ENCODE assay signal across 13 cellular contexts in genomic region chr4:926538-926937, GRCh38. TPM values are rescaled to one million over a fixed set of nuclear protein-coding genes. Genes with fewer than 3 reads are reported as not detected.
DNase-seq lines count a peak whose midpoint lies in the region; ATAC-seq, FAIRE-seq and TF ChIP-seq lines count a peak whose summit lies in the region.
"Had no signal": no experiment of that assay in that cellular context is flagged by ENCODE, and none has a peak within 500 bp of the region (broad histone marks: within the 10 kb centered on the region; RNA-seq: fewer than 3 reads in every experiment).

No MANE protein-coding gene starts in this region.

- H3K36me3 Mint-ChIP-seq in WTC11 = no peaks in the 10 kb centered on the region

- in situ Hi-C loops in HepG2 (cut with HindIII; ENCODE audit: extremely low pct_ligation_motif_present, low pct_unique_long_range_greater_than_20kb) = no loop called here

- no peak overlapping the region for H3K9ac ChIP-seq in HepG2 (ENCODE audit: insufficient read depth, low read depth, low read length)

- peaks cover 30% of the 10 kb centered on the region for H3K4me1 Mint-ChIP-seq in WTC11

- BruUV-seq in HepG2 (replicated peaks; lab: Mats Ljungman, UMichigan) = no TSS peak

- intact Hi-C loops in HepG2 (cut with micrococcal nuclease; ENCODE audit: unreplicated experiment) = loop anchor here (1.0 kb wide), 1 partner anchor 61 kb away; the partner anchor contains the start of gene IDUA
- intact Hi-C loops in right lobe of liver (cut with DNase I) = no loop called here

- H3K9me3 Mint-ChIP-seq in WTC11 = no peaks in the 10 kb centered on the region

- TF ChIP-seq RAD21 in HepG2 (CRISPR knock-in tag; IDR thresholded peaks at IDR 0.05) = 0 out of 2 replicates have a peak, but pooled peaks have one; percentile 13

- no peaks in the 10 kb centered on the region for H3K9me3 ChIP-seq in HepG2 (ENCODE audit: low read length)
- no peaks in the 10 kb centered on the region for H3K9me3 ChIP-seq in right lobe of liver
- no peaks in the 10 kb centered on the region for H3K9me3 ChIP-seq in iPS DF 6.9 (ENCODE audit: control insufficient read depth, insufficient read depth, low read length)
- H3K9me3 ChIP-seq: left lung had no signal

- H3K27me3 Mint-ChIP-seq in WTC11 (ENCODE audit: low read depth) = no peaks in the 10 kb centered on the region

- 93% methylated on average over 17 of the region's 17 CpGs for WGBS in HepG2 (ENCODE audit: low lambda C conversion rate)
- WGBS in right lobe of liver (ENCODE audit: insufficient coverage, low coverage, low lambda C conversion rate, missing lambda C conversion rate) = 83% methylated on average over 8 of the region's 17 CpGs
- no CpG with 5 or more reads among the region's 17 CpGs for WGBS in iPS DF 6.9 (ENCODE audit: insufficient coverage, insufficient read length)

- H3K4me1 ChIP-seq in HepG2 (ENCODE audit: insufficient read depth, low read length) (peaks cover 30% of the 10 kb centered on the region), right lobe of liver (peaks cover 0 to 19% (median 6%) of the 10 kb centered on the region in 4 donors), iPS DF 6.9 (ENCODE audit: control insufficient read depth, insufficient read depth, low read length) (peaks cover 4% of the 10 kb centered on the region; the same call in 1 of the 2 replicates)

- no peak overlapping the region for H3K4me3 Mint-ChIP-seq in WTC11

- H3K36me3 ChIP-seq in HepG2 (replicated peaks in 1 of 2; ENCODE audit: control insufficient read depth in 1 of 2, insufficient read depth in 2 of 2, low read length in 2 of 2) (peaks cover 0 to 13% of the 10 kb centered on the region in 2 experiments; a peak in 2 of 5 replicates), right lobe of liver (no peaks in the 10 kb centered on the region), iPS DF 6.9 (ENCODE audit: control insufficient read depth, insufficient read depth, low read length) (no peaks in the 10 kb centered on the region)
- H3K36me3 ChIP-seq: left lung had no signal

- no peak overlapping the region for H3K4me3 ChIP-seq in HepG2 (replicated peaks in 1 of 3; ENCODE audit: insufficient read depth in 1 of 3, low read depth in 2 of 3, low read length in 3 of 3)
- H3K4me3 ChIP-seq in right lobe of liver = no peak overlapping the region
- no peak overlapping the region for H3K4me3 ChIP-seq in iPS DF 6.9 (ENCODE audit: low read length)
- H3K4me3 ChIP-seq: left lung, skin epidermis had no signal

- TF ChIP-seq POLR2A in HepG2 (IDR thresholded peaks at IDR 0.05; ENCODE audit: insufficient read depth in 1 of 2, low read depth in 2 of 2, low read length in 2 of 2) (no peak), right lobe of liver (IDR thresholded peaks at IDR 0.05) (no peak)

- no peak overlapping the region for H3K27ac ChIP-seq in HepG2 (ENCODE audit: extremely low read length, insufficient read depth, low read length)
- no peak overlapping the region for H3K27ac ChIP-seq in right lobe of liver
- no peak overlapping the region for H3K27ac ChIP-seq in iPS DF 6.9 (ENCODE audit: low read length)
- H3K27ac ChIP-seq: left lung, skin epidermis had no signal

- DNase-seq in HepG2 (ENCODE audit: low spot score) = peak; percentile 24
- DNase-seq in right lobe of liver = no peak
- peak; percentile 81 for DNase-seq in WTC11 (ENCODE audit: low spot score)
- peak; percentile 47 for DNase-seq in iPS DF 6.9 (ENCODE audit: low read depth, low spot score)
- DNase-seq in globus pallidus (ENCODE audit: low spot score) = no peak
- DNase-seq in NCI-H226 = no peak
- DNase-seq in frontal cortex (ENCODE audit: low spot score in 2 of 2) = no peak
- DNase-seq: effector memory CD4-positive, alpha-beta T cell; NCI-H1694 treated with DMSO at 0.1 percent for 48 hours; stimulated activated naive CD8-positive, alpha-beta T cell treated with anti-CD3 and anti-CD28 coated beads, Interleukin-15, Interleukin-2, amounts not matched to agents 100 U/mL and 50 U/mL, for 24 hours had no signal

- POLR2A ChIA-PET in HepG2 (lab: Yijun Ruan, JAX) = no interaction called here
- POLR2A ChIA-PET in WTC11 (lab: Charles Lee) = interaction anchor here (0.5 kb wide), 1 partner anchor 10 kb away, joined by 3 read pairs; no protein-coding TSS in a partner anchor

- TF ChIP-seq CTCF in HepG2 (CRISPR knock-in tag; IDR thresholded peaks at IDR 0.05) (peak; percentile 52), right lobe of liver (IDR thresholded peaks at IDR 0.05) (no peak), WTC11 (IDR thresholded peaks at IDR 0.05) (peak; percentile 49)

- H2AFZ ChIP-seq in HepG2 (ENCODE audit: low read length) = no peak overlapping the region

- peak; percentile 24; the same call in 1 of the 3 replicates for ATAC-seq in HepG2
- no peak for ATAC-seq in right lobe of liver
- peak; percentile 83 for ATAC-seq in WTC11
- no peak for ATAC-seq in GM21360 (IDR thresholded peaks at IDR 0.05; ENCODE audit: unreplicated experiment)
- ATAC-seq: left lung; stimulated activated naive CD8-positive, alpha-beta T cell treated with anti-CD3 and anti-CD28 coated beads, Interleukin-15, Interleukin-2, amounts not matched to agents 100 U/mL and 50 U/mL, for 24 hours had no signal

- no peak for TF ChIP-seq EP300 in HepG2 (IDR thresholded peaks at IDR 0.05; ENCODE audit: low read depth in 2 of 2, low read length in 2 of 2)
- no peak for TF ChIP-seq EP300 in HepG2 (CRISPR knock-in tag; IDR thresholded peaks at IDR 0.05; ENCODE audit: borderline replicate concordance)

- peaks cover 32% of the 10 kb centered on the region for H4K20me1 ChIP-seq in HepG2 (ENCODE audit: insufficient read depth, low read length)

- no peaks in the 10 kb centered on the region; a peak in 1 of 5 replicates for H3K27me3 ChIP-seq in HepG2 (ENCODE audit: control insufficient read depth in 1 of 2, insufficient read depth in 2 of 2, low read length in 2 of 2)
- H3K27me3 ChIP-seq in right lobe of liver = no peaks in the 10 kb centered on the region
- no peaks in the 10 kb centered on the region for H3K27me3 ChIP-seq in iPS DF 6.9 (ENCODE audit: control insufficient read depth, insufficient read depth, low read length)
- H3K27me3 ChIP-seq: left lung had no signal

- peaks cover 76% of the 10 kb centered on the region for H3K79me2 ChIP-seq in HepG2 (ENCODE audit: insufficient read depth, low read length)

- FAIRE-seq in HepG2 (lab: Jason Lieb, UNC) (peak; percentile 18), frontal cortex (lab: Jason Lieb, UNC) (no peak)

- CTCF ChIA-PET in HepG2 (lab: Yijun Ruan, JAX; ENCODE audit: low intra/inter-chr PET ratio, low total read pairs) (interaction anchor here (0.9 kb wide), 1 partner anchor 61 kb away, joined by 5 read pairs; the partner anchor contains the start of gene IDUA), WTC11 (lab: Charles Lee) (interaction anchor here (0.6 to 1.7 kb wide), 17 partner anchors 16 to 242 kb away, joined by 3 to 9 read pairs (median 3); partner anchors contain the start of genes FGFRL1 and IDUA)

- H3K27ac Mint-ChIP-seq in WTC11 = peak overlapping the region; percentile 93

- no peak overlapping the region for H3K4me2 ChIP-seq in HepG2 (ENCODE audit: low read depth, low read length)

RNA-seq across cellular contexts. Expression of gene GAK, which starts 5.6 kb away (rescaled TPM):
- 28.0 and 44.3 TPM in 2 replicates for total RNA-seq in HepG2 (2016; rRNA removed; fragmentation: Illumina TruSeq; extraction: Trizol)
- 9.9 and 11.6 TPM in 2 replicates for total RNA-seq in HepG2 (2016; cell fraction: cytosol; rRNA removed; fragmentation: Illumina TruSeq; extraction: Trizol; ENCODE audit: low read depth)
- total RNA-seq in HepG2 (2016; cell fraction: insoluble cytoplasmic fraction; rRNA removed; fragmentation: Illumina TruSeq; extraction: Trizol) = 24.5 and 43.0 TPM in 2 replicates
- total RNA-seq in HepG2 (2016; cell fraction: membrane; rRNA removed; fragmentation: Illumina TruSeq; extraction: Trizol) = 17.1 and 19.6 TPM in 2 replicates
- total RNA-seq in HepG2 (2016; cell fraction: nucleus; rRNA removed; fragmentation: Illumina TruSeq; extraction: Trizol) = 31.0 and 34.6 TPM in 2 replicates
- 17.5 and 22.2 TPM in 2 replicates for polyA plus RNA-seq in HepG2 (2011; rRNA removed)
- 10.0 and 13.8 TPM in 2 replicates for polyA plus RNA-seq in HepG2 (2011; cell fraction: cytosol; rRNA removed)
- polyA plus RNA-seq in HepG2 (2011; cell fraction: nucleus; rRNA removed) = 116 and 155 TPM in 2 replicates
- 26.0 and 32.2 TPM in 2 replicates for polyA plus RNA-seq in HepG2 (2012)
- 5.1 and 5.7 TPM in 2 replicates for polyA plus RNA-seq in HepG2 (2016; cell fraction: cytosol; fragmentation: Illumina TruSeq; extraction: Trizol; ENCODE audit: low read depth)
- 23.9 and 29.6 TPM in 2 replicates for polyA plus RNA-seq in HepG2 (2016; cell fraction: insoluble cytoplasmic fraction; fragmentation: Illumina TruSeq; extraction: Trizol; ENCODE audit: low read depth)
- polyA plus RNA-seq in HepG2 (2016; cell fraction: membrane; fragmentation: Illumina TruSeq; extraction: Trizol; ENCODE audit: low read depth) = 12.2 TPM in 2 replicates
- 90.4 and 98.9 TPM in 2 replicates for polyA plus RNA-seq in HepG2 (2016; cell fraction: nucleus; fragmentation: Illumina TruSeq; extraction: Trizol; ENCODE audit: insufficient read depth, low read depth)
- 24.0 and 27.1 TPM in 2 replicates for polyA minus RNA-seq in HepG2 (2011; rRNA and poly(A)+ RNA removed; ENCODE audit: low replicate concordance)
- polyA minus RNA-seq in HepG2 (2011; cell fraction: cytosol; rRNA and poly(A)+ RNA removed) = 17.5 and 19.4 TPM in 2 replicates
- 30.3 and 44.2 TPM in 2 replicates for polyA minus RNA-seq in HepG2 (2011; cell fraction: nucleus; rRNA and poly(A)+ RNA removed)
- 10 to 100 TPM; 53.2 to 85.0 (median 64.5) TPM for total RNA-seq in right lobe of liver
- 108 to 121 TPM (median 108 TPM) in 3 replicates for total RNA-seq in WTC11 (2021)
- total RNA-seq in frontal cortex = 38.3 TPM

RNA-seq across cellular contexts. Expression of gene TMEM175, which starts 5.7 kb away (rescaled TPM):
- total RNA-seq in HepG2 (2016; rRNA removed; fragmentation: Illumina TruSeq; extraction: Trizol) = 1.6 and 5.1 TPM in 2 replicates
- total RNA-seq in HepG2 (2016; cell fraction: cytosol; rRNA removed; fragmentation: Illumina TruSeq; extraction: Trizol; ENCODE audit: low read depth) = 1.9 and 3.4 TPM in 2 replicates
- total RNA-seq in HepG2 (2016; cell fraction: insoluble cytoplasmic fraction; rRNA removed; fragmentation: Illumina TruSeq; extraction: Trizol) = 1.1 and 3.6 TPM in 2 replicates
- total RNA-seq in HepG2 (2016; cell fraction: membrane; rRNA removed; fragmentation: Illumina TruSeq; extraction: Trizol) = 2.0 and 2.5 TPM in 2 replicates
- 5.8 and 6.7 TPM in 2 replicates for total RNA-seq in HepG2 (2016; cell fraction: nucleus; rRNA removed; fragmentation: Illumina TruSeq; extraction: Trizol)
- polyA plus RNA-seq in HepG2 (2011; rRNA removed) = 9.9 and 20.1 TPM in 2 replicates
- 6.1 TPM in 2 replicates for polyA plus RNA-seq in HepG2 (2011; cell fraction: cytosol; rRNA removed)
- polyA plus RNA-seq in HepG2 (2011; cell fraction: nucleus; rRNA removed) = 134 and 138 TPM in 2 replicates
- polyA plus RNA-seq in HepG2 (2012) = 7.2 and 10.7 TPM in 2 replicates
- polyA plus RNA-seq in HepG2 (2016; cell fraction: cytosol; fragmentation: Illumina TruSeq; extraction: Trizol; ENCODE audit: low read depth) = 1.4 and 3.1 TPM in 2 replicates
- polyA plus RNA-seq in HepG2 (2016; cell fraction: insoluble cytoplasmic fraction; fragmentation: Illumina TruSeq; extraction: Trizol; ENCODE audit: low read depth) = 1.9 and 2.6 TPM in 2 replicates
- polyA plus RNA-seq in HepG2 (2016; cell fraction: membrane; fragmentation: Illumina TruSeq; extraction: Trizol; ENCODE audit: low read depth) = 1.9 and 2.2 TPM in 2 replicates
- 19.6 and 19.8 TPM in 2 replicates for polyA plus RNA-seq in HepG2 (2016; cell fraction: nucleus; fragmentation: Illumina TruSeq; extraction: Trizol; ENCODE audit: insufficient read depth, low read depth)
- polyA minus RNA-seq in HepG2 (2011; rRNA and poly(A)+ RNA removed; ENCODE audit: low replicate concordance) = 15.5 and 17.1 TPM in 2 replicates
- 5.5 and 6.9 TPM in 2 replicates for polyA minus RNA-seq in HepG2 (2011; cell fraction: cytosol; rRNA and poly(A)+ RNA removed)
- polyA minus RNA-seq in HepG2 (2011; cell fraction: nucleus; rRNA and poly(A)+ RNA removed) = 8.6 and 9.7 TPM in 2 replicates
- total RNA-seq in right lobe of liver = 10 to 100 TPM; 22.0 to 31.8 (median 23.6) TPM
- total RNA-seq in WTC11 (2021) = 6.4 to 10.6 TPM (median 9.2 TPM) in 3 replicates
- 18.8 TPM for total RNA-seq in frontal cortex

RNA-seq across cellular contexts. Expression of gene DGKQ, which starts 46.8 kb away (rescaled TPM):
- total RNA-seq in HepG2 (2016; rRNA removed; fragmentation: Illumina TruSeq; extraction: Trizol) = 3.2 and 7.2 TPM in 2 replicates
- 0.53 and 1.4 TPM in 2 replicates for total RNA-seq in HepG2 (2016; cell fraction: cytosol; rRNA removed; fragmentation: Illumina TruSeq; extraction: Trizol; ENCODE audit: low read depth)
- 2.4 and 7.8 TPM in 2 replicates for total RNA-seq in HepG2 (2016; cell fraction: insoluble cytoplasmic fraction; rRNA removed; fragmentation: Illumina TruSeq; extraction: Trizol)
- 2.5 and 2.9 TPM in 2 replicates for total RNA-seq in HepG2 (2016; cell fraction: membrane; rRNA removed; fragmentation: Illumina TruSeq; extraction: Trizol)
- total RNA-seq in HepG2 (2016; cell fraction: nucleus; rRNA removed; fragmentation: Illumina TruSeq; extraction: Trizol) = 7.0 and 7.9 TPM in 2 replicates
- 4.5 and 6.1 TPM in 2 replicates for polyA plus RNA-seq in HepG2 (2011; rRNA removed)
- polyA plus RNA-seq in HepG2 (2011; cell fraction: cytosol; rRNA removed) = 3.1 and 4.8 TPM in 2 replicates
- 50.5 and 58.5 TPM in 2 replicates for polyA plus RNA-seq in HepG2 (2011; cell fraction: nucleus; rRNA removed)
- 3.0 and 5.5 TPM in 2 replicates for polyA plus RNA-seq in HepG2 (2012)
- 0.35 and 0.36 TPM in 2 replicates for polyA plus RNA-seq in HepG2 (2016; cell fraction: cytosol; fragmentation: Illumina TruSeq; extraction: Trizol; ENCODE audit: low read depth)
- 2.0 and 3.4 TPM in 2 replicates for polyA plus RNA-seq in HepG2 (2016; cell fraction: insoluble cytoplasmic fraction; fragmentation: Illumina TruSeq; extraction: Trizol; ENCODE audit: low read depth)
- 1.3 and 1.7 TPM in 2 replicates for polyA plus RNA-seq in HepG2 (2016; cell fraction: membrane; fragmentation: Illumina TruSeq; extraction: Trizol; ENCODE audit: low read depth)
- 16.0 and 17.5 TPM in 2 replicates for polyA plus RNA-seq in HepG2 (2016; cell fraction: nucleus; fragmentation: Illumina TruSeq; extraction: Trizol; ENCODE audit: insufficient read depth, low read depth)
- polyA minus RNA-seq in HepG2 (2011; rRNA and poly(A)+ RNA removed; ENCODE audit: low replicate concordance) = 3.0 and 10.3 TPM in 2 replicates
- polyA minus RNA-seq in HepG2 (2011; cell fraction: cytosol; rRNA and poly(A)+ RNA removed) = 4.2 and 4.9 TPM in 2 replicates
- polyA minus RNA-seq in HepG2 (2011; cell fraction: nucleus; rRNA and poly(A)+ RNA removed) = 7.2 and 8.1 TPM in 2 replicates
- total RNA-seq in right lobe of liver = 10 to 100 TPM in 1 of 6 experiments, 1 to 10 TPM in 5; 4.6 to 10.5 (median 5.7) TPM
- total RNA-seq in WTC11 (2021) = 15.7 to 19.3 TPM (median 16.9 TPM) in 3 replicates
- 6.1 TPM for total RNA-seq in frontal cortex

Comparison
In these comparisons a context has a peak if more than half of its experiments do, and no peak if none do; other contexts are left out.
1. ATAC-seq: peak in HepG2 (single experiment) and WTC11 (single experiment); none in right lobe of liver (0 of 4) and GM21360 (single experiment).
2. DNase-seq: peak in HepG2 (single experiment), WTC11 (single experiment) and iPS DF 6.9 (single experiment); none in right lobe of liver (0 of 3), globus pallidus (single experiment), NCI-H226 (single experiment) and frontal cortex (0 of 2).
3. CTCF ChIP-seq: peak in HepG2 (single experiment) and WTC11 (single experiment); none in right lobe of liver (0 of 4).
4. Of the 50 proteins assayed by ChIP-seq in both HepG2 and WTC11: peak only in HepG2: none; only in WTC11: none; in both: CTCF; in neither: 49.